Comparison of ENCODE assay signal across 32 cellular contexts in genomic region chr5:17089001-17089400, GRCh38.
"Had no signal": no experiment of that assay in that cellular context is flagged by ENCODE, and none has a peak within 500 bp of the region (broad histone marks: within the 10 kb centered on the region; RNA-seq: fewer than 3 reads in every experiment).

No MANE protein-coding gene starts in this region.

- H3K27me3 ChIP-seq: adrenal gland, body of pancreas, brain microvascular endothelial cell, breast epithelium had no signal

- FAIRE-seq: TTC549 had no signal

- ATAC-seq: activated CD8-positive, alpha-beta T cell treated with anti-CD3 and anti-CD28 coated beads for 36 hours; activated naive CD4-positive, alpha-beta T cell treated with anti-CD3 and anti-CD28 coated beads, Interleukin-2, amount 50 U/mL, for 72 hours; activated T-cell treated with anti-CD3 and anti-CD28 coated beads, Interleukin-2, amount 50 U/mL, for 4 hours; activated T-cell treated with anti-CD3 and anti-CD28 coated beads, Interleukin-2, amount 50 U/mL, for 72 hours; activated T-helper 17 cell treated with anti-CD3 and anti-CD28 coated beads, Interleukin-2, amount 50 U/mL, for 72 hours; body of pancreas had no signal

- H3K4me3 ChIP-seq: adrenal gland, body of pancreas, breast epithelium had no signal

- H3K27ac ChIP-seq: adrenal gland, body of pancreas, brain microvascular endothelial cell, breast epithelium, VCaP had no signal

- DNase-seq: activated B cell treated with CpG ODN at 0.5 μM for 24 hours; activated CD4-positive, alpha-beta memory T cell treated with anti-CD3 and anti-CD28 coated beads for 36 hours; activated CD4-positive, alpha-beta T cell treated with anti-CD3 and anti-CD28 coated beads for 4 hours; activated CD4-positive, alpha-beta T cell treated with anti-CD3 and anti-CD28 coated beads, Interleukin-2, amount 10 ng/mL, durations not matched to agents 24 days and 14 days; activated CD4-positive, alpha-beta T cell treated with anti-CD3 and anti-CD28 coated beads, Interleukin-2, amount 50 U/mL, for 1 hour; activated CD4-positive, alpha-beta T cell treated with anti-CD3 and anti-CD28 coated beads, Interleukin-2, amount 50 U/mL, for 4 hours; activated CD4-positive, CD25-positive, alpha-beta regulatory T cell treated with anti-CD3 and anti-CD28 coated beads, Interleukin-2, amount 50 U/mL, for 72 hours; activated CD8-positive, alpha-beta memory T cell treated with anti-CD3 and anti-CD28 coated beads, Interleukin-2, amount 50 U/mL, for 4 hours; activated CD8-positive, alpha-beta T cell treated with anti-CD3 and anti-CD28 coated beads for 36 hours; activated effector memory CD4-positive, alpha-beta T cell treated with anti-CD3 and anti-CD28 coated beads, Interleukin-2, amount 50 U/mL, for 16 hours; activated gamma-delta T cell treated with Interleukin-2 at 50 U/mL for 16 hours; activated naive CD4-positive, alpha-beta T cell; activated naive CD4-positive, alpha-beta T cell treated with anti-CD3 and anti-CD28 coated beads for 36 hours; activated naive CD4-positive, alpha-beta T cell treated with anti-CD3 and anti-CD28 coated beads, Interleukin-2, amount 50 U/mL, for 16 hours; activated naive CD8-positive, alpha-beta T cell treated with anti-CD3 and anti-CD28 coated beads for 36 hours; activated T-cell treated with anti-CD3 and anti-CD28 coated beads for 4 hours; activated T-cell treated with anti-CD3 and anti-CD28 coated beads, Interleukin-2, amount 50 U/mL, for 1 hour; activated T-cell treated with anti-CD3 and anti-CD28 coated beads, Interleukin-2, amount 50 U/mL, for 4 hours; activated T-cell treated with anti-CD3 and anti-CD28 coated beads, Interleukin-2, amount 50 U/mL, for 72 hours; adrenal gland; aorta; body of pancreas; central memory CD4-positive, alpha-beta T cell; T-helper 1 cell; T-helper 2 cell; T-helper 9 cell had no signal

- H3K4me1 ChIP-seq: adrenal gland, body of pancreas, breast epithelium had no signal

- H3K36me3 ChIP-seq: adrenal gland, brain microvascular endothelial cell, breast epithelium had no signal

- H3K9me3 ChIP-seq: adrenal gland, body of pancreas, breast epithelium had no signal
